8 cellular contexts compared by ENCODE assay signal in genomic region chr7:37440738-37441404, GRCh38. TPM values are rescaled to one million over a fixed set of nuclear protein-coding genes. Genes with fewer than 3 reads are reported as not detected.
DNase-seq lines count a peak whose midpoint lies in the region; ATAC-seq and TF ChIP-seq lines count a peak whose summit lies in the region.

No MANE protein-coding gene starts in this region.

- no peak for TF ChIP-seq EP300 in gastroesophageal sphincter (IDR thresholded peaks at IDR 0.05)

- peak overlapping the region; percentile 7 to 66 (median 56) for H3K27ac ChIP-seq in gastroesophageal sphincter
- H3K27ac ChIP-seq in skeletal muscle tissue (ENCODE audit: low read depth, low read length) = peak overlapping the region; percentile 58

- ATAC-seq in gastroesophageal sphincter = peak; percentile 36
- ATAC-seq in GM18907 (IDR thresholded peaks at IDR 0.05; ENCODE audit: unreplicated experiment) = no peak

- no peak overlapping the region for H3K9ac ChIP-seq in skeletal muscle tissue (ENCODE audit: low read depth in 1 of 3, low read length in 3 of 3)

- 36 to 77% methylated on average over 4 to 8 of the region's 8 CpGs for WGBS in gastroesophageal sphincter (ENCODE audit: low coverage in 1 of 2), 2 donors

- DNase-seq in GDM1 (lab: John Stamatoyannopoulos, UW) = peak; percentile 44
- peak; percentile 29 for DNase-seq in activated CD4-positive, alpha-beta T cell treated with anti-CD3 and anti-CD28 coated beads, Interleukin-2, amount 50 U/mL, for 1 hour
- no peak for DNase-seq in NCI-H82 treated with DMSO at 0.1 percent for 48 hours (lab: John Stamatoyannopoulos, UW; ENCODE audit: unreplicated experiment)
- no peak for DNase-seq in amygdala (lab: John Stamatoyannopoulos, UW)
- DNase-seq in effector CD8-positive, alpha-beta T cell (lab: John Stamatoyannopoulos, UW) = no peak

- TF ChIP-seq POLR2A in gastroesophageal sphincter (IDR thresholded peaks at IDR 0.05) = no peak

- no peak for TF ChIP-seq CTCF in gastroesophageal sphincter (IDR thresholded peaks at IDR 0.05)

- H3K36me3 ChIP-seq in gastroesophageal sphincter = no peaks in the 10 kb centered on the region
- no peaks in the 10 kb centered on the region for H3K36me3 ChIP-seq in skeletal muscle tissue (ENCODE audit: control insufficient read depth in 3 of 3, insufficient read depth in 3 of 3, low read length in 3 of 3)

- H3K4me3 ChIP-seq in gastroesophageal sphincter (no peak overlapping the region), skeletal muscle tissue (ENCODE audit: low read length in 3 of 3) (no peak overlapping the region)

- H3K27me3 ChIP-seq in gastroesophageal sphincter (peaks cover 14% of the 10 kb centered on the region), skeletal muscle tissue (ENCODE audit: control insufficient read depth in 3 of 3, insufficient read depth in 3 of 3, low read length in 3 of 3) (no peaks in the 10 kb centered on the region)

- H3K4me1 ChIP-seq in gastroesophageal sphincter (peaks cover 0 to 40% (median 20%) of the 10 kb centered on the region in 3 donors), skeletal muscle tissue (ENCODE audit: control insufficient read depth in 3 of 3, insufficient read depth in 3 of 3, low read length in 3 of 3) (peaks cover 5 to 9% (median 5%) of the 10 kb centered on the region in 3 donors)

- H3K9me3 ChIP-seq in gastroesophageal sphincter = no peaks in the 10 kb centered on the region
- no peaks in the 10 kb centered on the region for H3K9me3 ChIP-seq in skeletal muscle tissue (ENCODE audit: control insufficient read depth in 3 of 3, low read length in 3 of 3)

RNA-seq across cellular contexts. Expression of gene ELMO1, which starts 7.8 kb away (rescaled TPM):
- total RNA-seq in gastroesophageal sphincter (10 to 100 TPM; 22.1 to 54.0 (median 42.7) TPM), skeletal muscle tissue (52.7 TPM)

Comparison
In these comparisons a context has a peak if more than half of its experiments do, and no peak if none do; other contexts are left out.
1. DNase-seq: peak in GDM1 (single experiment) and activated CD4-positive, alpha-beta T cell treated with anti-CD3 and anti-CD28 coated beads, Interleukin-2, amount 50 U/mL, for 1 hour (single experiment); none in NCI-H82 treated with DMSO at 0.1 percent for 48 hours (single experiment), amygdala (0 of 56) and effector CD8-positive, alpha-beta T cell (single experiment).